ENCODE assay signal across 8 cellular contexts in genomic region chr5:141876628-141877477, GRCh38. TPM values are rescaled to one million over a fixed set of nuclear protein-coding genes. Genes with fewer than 3 reads are reported as not detected.
DNase-seq lines count a peak whose midpoint lies in the region; ATAC-seq and TF ChIP-seq lines count a peak whose summit lies in the region.

No MANE protein-coding gene starts in this region.

- no peak for TF ChIP-seq CTCF in fibroblast of pulmonary artery (IDR thresholded peaks at IDR 0.05; ENCODE audit: low read length, missing control alignments)

- peaks cover 13% of the 10 kb centered on the region for H3K27me3 ChIP-seq in H7 (ENCODE audit: control insufficient read depth, insufficient read depth, low read length)
- peaks cover 12% of the 10 kb centered on the region for H3K27me3 ChIP-seq in rectal smooth muscle tissue (ENCODE audit: control insufficient read depth, insufficient read depth, low read length)

- H3K36me3 ChIP-seq in H7 (replicated peaks; ENCODE audit: control insufficient read depth, insufficient read depth, low read length) (no peaks in the 10 kb centered on the region), rectal smooth muscle tissue (ENCODE audit: control insufficient read depth, insufficient read depth, low read length) (no peaks in the 10 kb centered on the region)

- peak overlapping the region; percentile 59 for H3K9ac ChIP-seq in rectal smooth muscle tissue (ENCODE audit: low read length)

- H3K4me3 ChIP-seq in H7 (ENCODE audit: insufficient read depth, low read depth, low read length) (peak overlapping the region; percentile 85), fibroblast of pulmonary artery (replicated peaks; ENCODE audit: low read depth, low read length) (peak overlapping the region; percentile 59), rectal smooth muscle tissue (ENCODE audit: low read length) (peak overlapping the region; percentile 63)

- ATAC-seq in GM18870 (IDR thresholded peaks at IDR 0.05; ENCODE audit: unreplicated experiment) = no peak

- DNase-seq in H7 (peak; percentile 72), SW480 (ENCODE audit: low spot score) (peak; percentile 78), fibroblast of pulmonary artery (ENCODE audit: low read depth) (no peak), middle frontal gyrus (ENCODE audit: extremely low spot score, low spot score) (no peak), medulla oblongata (ENCODE audit: extremely low spot score) (no peak)
- DNase-seq in activated CD8-positive, alpha-beta memory T cell treated with anti-CD3 and anti-CD28 coated beads, Interleukin-2, amount 50 U/mL, for 48 hours = no peak

- no peaks in the 10 kb centered on the region for H3K4me1 ChIP-seq in rectal smooth muscle tissue (ENCODE audit: control insufficient read depth, insufficient read depth, low read length)

- no peak overlapping the region for H3K27ac ChIP-seq in rectal smooth muscle tissue (ENCODE audit: low read depth, low read length)

RNA-seq across cellular contexts. Expression of gene PCDH1, which starts 1.4 kb away (rescaled TPM):
- total RNA-seq in H7 (2014; rRNA removed; shearing (Covaris generic)) = 66.8 and 67.1 TPM in 2 replicates

RNA-seq across cellular contexts. Expression of gene DELE1, which starts 46.8 kb away (rescaled TPM):
- total RNA-seq in H7 (2014; rRNA removed; shearing (Covaris generic)) = 61.7 and 83.1 TPM in 2 replicates

Comparison
In these comparisons a context has a peak if more than half of its experiments do, and no peak if none do; other contexts are left out.
1. DNase-seq: peak in H7 (single experiment) and SW480 (single experiment); none in fibroblast of pulmonary artery (single experiment), middle frontal gyrus (single experiment), medulla oblongata (single experiment) and activated CD8-positive, alpha-beta memory T cell treated with anti-CD3 and anti-CD28 coated beads, Interleukin-2, amount 50 U/mL, for 48 hours (single experiment).
2. Peak in every context shown above with its lines, with median percentiles within 50 percentile points of each other: H3K4me3 ChIP-seq.